Comparison of ENCODE assay signal across 3 cellular contexts in the genomic region with DNA sequence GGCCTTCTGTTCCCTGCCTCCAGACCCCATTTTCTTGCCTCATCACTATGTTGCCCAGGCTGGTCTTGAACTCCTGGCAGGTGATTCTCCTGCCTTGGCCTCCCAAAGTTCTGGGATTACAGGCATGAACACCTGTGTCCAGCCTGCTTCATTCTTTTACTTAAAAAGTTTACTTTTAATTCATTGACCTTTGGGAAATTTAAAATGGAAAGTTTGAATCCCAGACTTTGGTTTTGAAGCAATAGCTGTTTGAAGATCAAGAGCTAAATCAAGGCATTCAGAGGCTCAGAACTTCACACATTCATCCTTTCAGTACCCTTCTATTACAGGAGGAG.
TF ChIP-seq lines count a peak whose summit lies in the region.

No MANE protein-coding gene starts in this region.

TF ChIP-seq in SK-N-SH, 30 proteins besides CTCF, POLR2A, EP300 and RAD21 (continues in another document):
- TF ChIP-seq EZH2phosphoT487 (IDR thresholded peaks at IDR 0.05; ENCODE audit: borderline replicate concordance, low read depth) (no peak), FOSL2 (IDR thresholded peaks at IDR 0.05; ENCODE audit: borderline replicate concordance, low read depth) (no peak), CHD2 (IDR thresholded peaks at IDR 0.05; ENCODE audit: low read length, partially characterized antibody) (no peak), YY1 (IDR thresholded peaks at IDR 0.05; ENCODE audit: low read depth) (no peak), TCF12 (IDR thresholded peaks at IDR 0.05) (no peak), GATA2 (CRISPR knock-in tag; IDR thresholded peaks at IDR 0.05) (no peak), GABPA (IDR thresholded peaks at IDR 0.05; ENCODE audit: low read depth) (no peak), SMC3 (IDR thresholded peaks at IDR 0.05; ENCODE audit: low read depth, low read length) (no peak), FOXM1 (IDR thresholded peaks at IDR 0.05; ENCODE audit: low read depth) (no peak), RFX5 (IDR thresholded peaks at IDR 0.05; ENCODE audit: low read length) (no peak), NRF1 (IDR thresholded peaks at IDR 0.05; ENCODE audit: low read depth, low read length) (no peak)
- TF ChIP-seq, protein P1, sequence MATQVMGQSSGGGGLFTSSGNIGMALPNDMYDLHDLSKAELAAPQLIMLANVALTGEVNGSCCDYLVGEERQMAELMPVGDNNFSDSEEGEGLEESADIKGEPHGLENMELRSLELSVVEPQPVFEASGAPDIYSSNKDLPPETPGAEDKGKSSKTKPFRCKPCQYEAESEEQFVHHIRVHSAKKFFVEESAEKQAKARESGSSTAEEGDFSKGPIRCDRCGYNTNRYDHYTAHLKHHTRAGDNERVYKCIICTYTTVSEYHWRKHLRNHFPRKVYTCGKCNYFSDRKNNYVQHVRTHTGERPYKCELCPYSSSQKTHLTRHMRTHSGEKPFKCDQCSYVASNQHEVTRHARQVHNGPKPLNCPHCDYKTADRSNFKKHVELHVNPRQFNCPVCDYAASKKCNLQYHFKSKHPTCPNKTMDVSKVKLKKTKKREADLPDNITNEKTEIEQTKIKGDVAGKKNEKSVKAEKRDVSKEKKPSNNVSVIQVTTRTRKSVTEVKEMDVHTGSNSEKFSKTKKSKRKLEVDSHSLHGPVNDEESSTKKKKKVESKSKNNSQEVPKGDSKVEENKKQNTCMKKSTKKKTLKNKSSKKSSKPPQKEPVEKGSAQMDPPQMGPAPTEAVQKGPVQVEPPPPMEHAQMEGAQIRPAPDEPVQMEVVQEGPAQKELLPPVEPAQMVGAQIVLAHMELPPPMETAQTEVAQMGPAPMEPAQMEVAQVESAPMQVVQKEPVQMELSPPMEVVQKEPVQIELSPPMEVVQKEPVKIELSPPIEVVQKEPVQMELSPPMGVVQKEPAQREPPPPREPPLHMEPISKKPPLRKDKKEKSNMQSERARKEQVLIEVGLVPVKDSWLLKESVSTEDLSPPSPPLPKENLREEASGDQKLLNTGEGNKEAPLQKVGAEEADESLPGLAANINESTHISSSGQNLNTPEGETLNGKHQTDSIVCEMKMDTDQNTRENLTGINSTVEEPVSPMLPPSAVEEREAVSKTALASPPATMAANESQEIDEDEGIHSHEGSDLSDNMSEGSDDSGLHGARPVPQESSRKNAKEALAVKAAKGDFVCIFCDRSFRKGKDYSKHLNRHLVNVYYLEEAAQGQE (IDR thresholded peaks at IDR 0.05; ENCODE audit: low read depth, low read length), result no peak
- TF ChIP-seq, protein P2, sequence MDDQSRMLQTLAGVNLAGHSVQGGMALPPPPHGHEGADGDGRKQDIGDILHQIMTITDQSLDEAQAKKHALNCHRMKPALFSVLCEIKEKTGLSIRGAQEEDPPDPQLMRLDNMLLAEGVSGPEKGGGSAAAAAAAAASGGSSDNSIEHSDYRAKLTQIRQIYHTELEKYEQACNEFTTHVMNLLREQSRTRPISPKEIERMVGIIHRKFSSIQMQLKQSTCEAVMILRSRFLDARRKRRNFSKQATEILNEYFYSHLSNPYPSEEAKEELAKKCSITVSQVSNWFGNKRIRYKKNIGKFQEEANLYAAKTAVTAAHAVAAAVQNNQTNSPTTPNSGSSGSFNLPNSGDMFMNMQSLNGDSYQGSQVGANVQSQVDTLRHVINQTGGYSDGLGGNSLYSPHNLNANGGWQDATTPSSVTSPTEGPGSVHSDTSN (IDR thresholded peaks at IDR 0.05), result no peak
- TF ChIP-seq, protein P3, sequence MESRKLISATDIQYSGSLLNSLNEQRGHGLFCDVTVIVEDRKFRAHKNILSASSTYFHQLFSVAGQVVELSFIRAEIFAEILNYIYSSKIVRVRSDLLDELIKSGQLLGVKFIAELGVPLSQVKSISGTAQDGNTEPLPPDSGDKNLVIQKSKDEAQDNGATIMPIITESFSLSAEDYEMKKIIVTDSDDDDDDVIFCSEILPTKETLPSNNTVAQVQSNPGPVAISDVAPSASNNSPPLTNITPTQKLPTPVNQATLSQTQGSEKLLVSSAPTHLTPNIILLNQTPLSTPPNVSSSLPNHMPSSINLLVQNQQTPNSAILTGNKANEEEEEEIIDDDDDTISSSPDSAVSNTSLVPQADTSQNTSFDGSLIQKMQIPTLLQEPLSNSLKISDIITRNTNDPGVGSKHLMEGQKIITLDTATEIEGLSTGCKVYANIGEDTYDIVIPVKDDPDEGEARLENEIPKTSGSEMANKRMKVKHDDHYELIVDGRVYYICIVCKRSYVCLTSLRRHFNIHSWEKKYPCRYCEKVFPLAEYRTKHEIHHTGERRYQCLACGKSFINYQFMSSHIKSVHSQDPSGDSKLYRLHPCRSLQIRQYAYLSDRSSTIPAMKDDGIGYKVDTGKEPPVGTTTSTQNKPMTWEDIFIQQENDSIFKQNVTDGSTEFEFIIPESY (IDR thresholded peaks at IDR 0.05; ENCODE audit: borderline replicate concordance, low read depth), result no peak

TF ChIP-seq in SK-N-SH treated with all-trans-retinoic acid at 6 μM for 48 hours, 23 proteins besides CTCF, POLR2A, EP300 and RAD21 (continues in another document):
- TF ChIP-seq SNAI2 (CRISPR knock-in tag; IDR thresholded peaks at IDR 0.05) (no peak), TCF4 (CRISPR knock-in tag; IDR thresholded peaks at IDR 0.05; ENCODE audit: borderline replicate concordance) (no peak), RARB (CRISPR knock-in tag; IDR thresholded peaks at IDR 0.05) (no peak), ZFP3 (CRISPR knock-in tag; IDR thresholded peaks at IDR 0.05) (no peak), CSDC2 (CRISPR knock-in tag; IDR thresholded peaks at IDR 0.05) (no peak), ZC3H10 (CRISPR knock-in tag; IDR thresholded peaks at IDR 0.05) (no peak), ZNF70 (CRISPR knock-in tag; IDR thresholded peaks at IDR 0.05) (no peak), ISL1 (CRISPR knock-in tag; IDR thresholded peaks at IDR 0.05) (no peak), ZNF8 (CRISPR knock-in tag; IDR thresholded peaks at IDR 0.05) (no peak), OSR1 (CRISPR knock-in tag; IDR thresholded peaks at IDR 0.05) (no peak), BACH2 (CRISPR knock-in tag; IDR thresholded peaks at IDR 0.05; ENCODE audit: borderline replicate concordance) (no peak), ZNF565 (CRISPR knock-in tag; conservative IDR thresholded peaks at IDR 0.05; ENCODE audit: low read depth) (no peak), PATZ1 (CRISPR knock-in tag; IDR thresholded peaks at IDR 0.05; ENCODE audit: borderline replicate concordance) (no peak), PPARA (CRISPR knock-in tag; IDR thresholded peaks at IDR 0.05; ENCODE audit: borderline replicate concordance) (no peak), ARNTL (CRISPR knock-in tag; IDR thresholded peaks at IDR 0.05; ENCODE audit: borderline replicate concordance, low read depth) (no peak)
- TF ChIP-seq, protein P4, sequence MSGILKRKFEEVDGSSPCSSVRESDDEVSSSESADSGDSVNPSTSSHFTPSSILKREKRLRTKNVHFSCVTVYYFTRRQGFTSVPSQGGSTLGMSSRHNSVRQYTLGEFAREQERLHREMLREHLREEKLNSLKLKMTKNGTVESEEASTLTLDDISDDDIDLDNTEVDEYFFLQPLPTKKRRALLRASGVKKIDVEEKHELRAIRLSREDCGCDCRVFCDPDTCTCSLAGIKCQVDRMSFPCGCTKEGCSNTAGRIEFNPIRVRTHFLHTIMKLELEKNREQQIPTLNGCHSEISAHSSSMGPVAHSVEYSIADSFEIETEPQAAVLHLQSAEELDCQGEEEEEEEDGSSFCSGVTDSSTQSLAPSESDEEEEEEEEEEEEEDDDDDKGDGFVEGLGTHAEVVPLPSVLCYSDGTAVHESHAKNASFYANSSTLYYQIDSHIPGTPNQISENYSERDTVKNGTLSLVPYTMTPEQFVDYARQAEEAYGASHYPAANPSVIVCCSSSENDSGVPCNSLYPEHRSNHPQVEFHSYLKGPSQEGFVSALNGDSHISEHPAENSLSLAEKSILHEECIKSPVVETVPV (CRISPR knock-in tag; IDR thresholded peaks at IDR 0.05), result no peak
- TF ChIP-seq, protein P5, sequence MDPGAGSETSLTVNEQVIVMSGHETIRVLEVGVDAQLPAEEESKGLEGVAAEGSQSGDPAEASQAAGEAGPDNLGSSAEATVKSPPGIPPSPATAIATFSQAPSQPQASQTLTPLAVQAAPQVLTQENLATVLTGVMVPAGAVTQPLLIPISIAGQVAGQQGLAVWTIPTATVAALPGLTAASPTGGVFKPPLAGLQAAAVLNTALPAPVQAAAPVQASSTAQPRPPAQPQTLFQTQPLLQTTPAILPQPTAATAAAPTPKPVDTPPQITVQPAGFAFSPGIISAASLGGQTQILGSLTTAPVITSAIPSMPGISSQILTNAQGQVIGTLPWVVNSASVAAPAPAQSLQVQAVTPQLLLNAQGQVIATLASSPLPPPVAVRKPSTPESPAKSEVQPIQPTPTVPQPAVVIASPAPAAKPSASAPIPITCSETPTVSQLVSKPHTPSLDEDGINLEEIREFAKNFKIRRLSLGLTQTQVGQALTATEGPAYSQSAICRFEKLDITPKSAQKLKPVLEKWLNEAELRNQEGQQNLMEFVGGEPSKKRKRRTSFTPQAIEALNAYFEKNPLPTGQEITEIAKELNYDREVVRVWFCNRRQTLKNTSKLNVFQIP (CRISPR knock-in tag; IDR thresholded peaks at IDR 0.05; ENCODE audit: borderline replicate concordance, low read depth), result no peak

TF ChIP-seq in endothelial cell of umbilical vein, 7 proteins besides CTCF, POLR2A, EP300 and RAD21:
- TF ChIP-seq GATA2 (IDR thresholded peaks at IDR 0.05; ENCODE audit: insufficient read depth, insufficient read length, low read depth, low read length) (no peak), FOS (IDR thresholded peaks at IDR 0.05; ENCODE audit: borderline replicate concordance, insufficient read depth, low read length) (no peak), EZH2 (IDR thresholded peaks at IDR 0.05; ENCODE audit: borderline replicate concordance, low read depth, low read length, severe bottlenecking) (no peak), JUN (IDR thresholded peaks at IDR 0.05; ENCODE audit: borderline replicate concordance, insufficient read depth, insufficient read length, low read depth) (no peak), POLR2AphosphoS5 (IDR thresholded peaks at IDR 0.05; ENCODE audit: insufficient read depth, low read depth, low read length) (no peak), MYC (IDR thresholded peaks at IDR 0.05; ENCODE audit: low read depth, low read length) (no peak)
TF ChIP-seq in endothelial cell of umbilical vein: peak in this region for 0.
